9 cellular contexts compared by ENCODE assay signal in genomic region chr3:142993958-142994442, GRCh38. TPM values are rescaled to one million over a fixed set of nuclear protein-coding genes. Genes with fewer than 3 reads are reported as not detected.
DNase-seq lines count a peak whose midpoint lies in the region; ATAC-seq and TF ChIP-seq lines count a peak whose summit lies in the region.
"Had no signal": no experiment of that assay in that cellular context is flagged by ENCODE, and none has a peak within 500 bp of the region (broad histone marks: within the 10 kb centered on the region; RNA-seq: fewer than 3 reads in every experiment).

No MANE protein-coding gene starts in this region.

- H3K27me3 Mint-ChIP-seq in glutamatergic neuron (ENCODE audit: unreplicated experiment): no peaks in the 10 kb centered on the region

- no peaks in the 10 kb centered on the region for H3K9me3 Mint-ChIP-seq in glutamatergic neuron (ENCODE audit: unreplicated experiment)

- peak; percentile 73 for ATAC-seq in GM21786 (IDR thresholded peaks at IDR 0.05; ENCODE audit: unreplicated experiment)

- no peak overlapping the region for H3K27ac Mint-ChIP-seq in glutamatergic neuron (ENCODE audit: unreplicated experiment)

- H3K36me3 ChIP-seq in MG63: no peaks in the 10 kb centered on the region

- no peaks in the 10 kb centered on the region for H3K4me1 Mint-ChIP-seq in glutamatergic neuron (ENCODE audit: low read depth, unreplicated experiment)

- no peaks in the 10 kb centered on the region for H3K27me3 ChIP-seq in MG63

- TF ChIP-seq CTCF in glutamatergic neuron (IDR thresholded peaks at IDR 0.05; ENCODE audit: partially characterized antibody, unreplicated experiment): peak; percentile 87

- no peak overlapping the region for H3K4me3 ChIP-seq in MG63

- DNase-seq in D341Med (ENCODE audit: low spot score) (peak; percentile 66), MG63 (peak; percentile 53), SIG-M5 (lab: John Stamatoyannopoulos, UW) (peak; percentile 72), glutamatergic neuron (peak; percentile 71), renal cortical epithelial cell (ENCODE audit: low read depth) (peak; percentile 78), amniotic stem cell (lab: John Stamatoyannopoulos, UW) (no peak)
- peak; percentile 39 for DNase-seq in activated gamma-delta T cell treated with anti-CD3 and anti-CD28 coated beads, Interleukin-2, amount 50 U/mL, for 16 hours (ENCODE audit: low read depth)

- H3K4me3 Mint-ChIP-seq in glutamatergic neuron (ENCODE audit: unreplicated experiment): no peak overlapping the region

- no peaks in the 10 kb centered on the region for H3K36me3 Mint-ChIP-seq in glutamatergic neuron (ENCODE audit: unreplicated experiment)

- H3K9me3 ChIP-seq in MG63: no peaks in the 10 kb centered on the region

RNA-seq across cellular contexts. Expression of gene U2SURP, which starts 7.4 kb away (rescaled TPM):
- 65.3 and 141 TPM in 2 replicates for total RNA-seq in MG63 (2014; rRNA removed; shearing (Covaris generic); ENCODE audit: low replicate concordance)
- total RNA-seq in glutamatergic neuron (ENCODE audit: unreplicated experiment) (105 TPM), renal cortical epithelial cell (59.9 and 73.6 TPM in 2 replicates)

RNA-seq across cellular contexts. Expression of gene PAQR9, which starts 30.5 kb away (rescaled TPM):
- total RNA-seq in MG63 (2014; rRNA removed; shearing (Covaris generic); ENCODE audit: low replicate concordance): 0.66 and 2.5 TPM in 2 replicates
- total RNA-seq in glutamatergic neuron (ENCODE audit: unreplicated experiment) (2.5 TPM), renal cortical epithelial cell (0.17 and 0.20 TPM in 2 replicates)
- total RNA-seq: T-helper 2 cell treated with Interferon-gamma antibody and Interleukin-4, amounts not matched to agents 100 ng/mL and 5 ng/mL, for 36 hours had no signal
